18 cellular contexts compared by ENCODE assay signal in genomic region chr22:38109391-38110000, GRCh38. TPM values are rescaled to one million over a fixed set of nuclear protein-coding genes. Genes with fewer than 3 reads are reported as not detected.
DNase-seq lines count a peak whose midpoint lies in the region; ATAC-seq lines count a peak whose summit lies in the region.
"Had no signal": no experiment of that assay in that cellular context is flagged by ENCODE, and none has a peak within 500 bp of the region (broad histone marks: within the 10 kb centered on the region; RNA-seq: fewer than 3 reads in every experiment).

No MANE protein-coding gene starts in this region.

- no peak for ATAC-seq in central memory CD8-positive, alpha-beta T cell (replicated peaks; ENCODE audit: extremely low read depth, poor library complexity, severe bottlenecking)
- ATAC-seq: Panc1 had no signal

- peaks cover 25% of the 10 kb centered on the region for H3K36me3 Mint-ChIP-seq in central memory CD8-positive, alpha-beta T cell (ENCODE audit: insufficient read depth)

- peak overlapping the region; percentile 99 for H3K27ac Mint-ChIP-seq in central memory CD8-positive, alpha-beta T cell (ENCODE audit: low read depth)

- peaks cover 15% of the 10 kb centered on the region for H3K4me1 Mint-ChIP-seq in central memory CD8-positive, alpha-beta T cell

- H3K9me3 Mint-ChIP-seq in central memory CD8-positive, alpha-beta T cell: no peaks in the 10 kb centered on the region

- peak overlapping the region; percentile 67 for H3K4me3 Mint-ChIP-seq in central memory CD8-positive, alpha-beta T cell

- H3K27me3 Mint-ChIP-seq in central memory CD8-positive, alpha-beta T cell: no peaks in the 10 kb centered on the region

- DNase-seq in NCI-H2171 treated with DMSO at 0.1 percent for 48 hours (lab: John Stamatoyannopoulos, UW) (peak; percentile 31), NCI-H2171 (lab: John Stamatoyannopoulos, UW) (no peak), NCI-H1930 (lab: John Stamatoyannopoulos, UW) (peak; percentile 25 to 35), renal cortical epithelial cell (ENCODE audit: low read depth) (peak; percentile 7), D341Med (ENCODE audit: low spot score) (no peak), HUDEP-2 (lab: John Stamatoyannopoulos, UW; ENCODE audit: unreplicated experiment in 76 of 76) (no peak), NCI-H2107 treated with DMSO at 0.1 percent for 48 hours (lab: John Stamatoyannopoulos, UW; ENCODE audit: unreplicated experiment) (no peak)
- no peak for DNase-seq in central memory CD8-positive, alpha-beta T cell (ENCODE audit: low spot score in 2 of 2)
- DNase-seq: activated CD4-positive, CD25-positive, alpha-beta regulatory T cell treated with anti-CD3 and anti-CD28 coated beads, Interleukin-2, amount 50 U/mL, for 72 hours; activated naive CD4-positive, alpha-beta T cell treated with anti-CD3 and anti-CD28 coated beads, Interleukin-2, amount 50 U/mL, for 16 hours; gastrocnemius medialis; left ventricle myocardium inferior; NCI-H1694 treated with DMSO at 0.1 percent for 48 hours; stomach had no signal

RNA-seq across cellular contexts. Expression of gene BAIAP2L2, which starts 1.0 kb away (rescaled TPM):
- total RNA-seq in renal cortical epithelial cell: 0.85 and 1.9 TPM in 2 replicates
- total RNA-seq: dermis microvascular lymphatic vessel endothelial cell, HT1080 had no signal

RNA-seq across cellular contexts. Expression of gene SLC16A8, which starts 25.5 kb away (rescaled TPM):
- not detected in 2 replicates for total RNA-seq in renal cortical epithelial cell
- total RNA-seq: G401, HT1080, left ventricle myocardium inferior, stomach had no signal

RNA-seq across cellular contexts. Expression of gene PICK1, which starts 52.3 kb away (rescaled TPM):
- total RNA-seq in renal cortical epithelial cell: 46.9 and 52.0 TPM in 2 replicates

Comparison
In these comparisons a context has a peak if more than half of its experiments do, and no peak if none do; other contexts are left out.
1. DNase-seq: peak in NCI-H2171 treated with DMSO at 0.1 percent for 48 hours (single experiment), NCI-H1930 (2 of 2) and renal cortical epithelial cell (single experiment); none in NCI-H2171 (single experiment), central memory CD8-positive, alpha-beta T cell (0 of 2), D341Med (single experiment), HUDEP-2 (0 of 76) and NCI-H2107 treated with DMSO at 0.1 percent for 48 hours (single experiment).